In the genomic region with DNA sequence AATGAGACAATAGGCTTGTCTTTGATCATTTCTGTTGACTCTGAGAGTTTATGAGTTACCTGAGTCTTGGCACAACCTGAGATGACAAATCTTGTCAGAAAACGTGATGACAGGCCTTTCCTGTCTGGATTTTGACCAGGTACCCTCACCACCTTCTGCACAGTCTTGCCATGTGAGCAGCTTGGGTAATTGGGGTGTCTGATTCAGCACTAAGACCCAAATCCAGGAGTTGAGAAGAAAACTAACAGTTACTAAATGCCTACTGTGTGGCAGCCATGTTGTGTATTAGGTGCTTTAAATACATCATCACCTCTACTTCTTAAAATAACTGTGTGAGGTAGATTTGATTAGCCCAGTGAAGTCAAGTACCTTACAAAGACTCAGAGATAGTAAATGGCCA, we compare ENCODE assay signal across 20 cellular contexts. TPM values are rescaled to one million over a fixed set of nuclear protein-coding genes. Genes with fewer than 3 reads are reported as not detected.
DNase-seq lines count a peak whose midpoint lies in the region; TF ChIP-seq lines count a peak whose summit lies in the region.
"Had no signal": no experiment of that assay in that cellular context is flagged by ENCODE, and none has a peak within 500 bp of the region (broad histone marks: within the 10 kb centered on the region; RNA-seq: fewer than 3 reads in every experiment).

No MANE protein-coding gene starts in this region.

- no peak for TF ChIP-seq POLR2A in erythroblast (IDR thresholded peaks at IDR 0.05; ENCODE audit: low read length)
- TF ChIP-seq POLR2A in esophagus muscularis mucosa (IDR thresholded peaks at IDR 0.05; ENCODE audit: low read depth) = no peak

- H3K27ac ChIP-seq in ACC112 (ENCODE audit: low read depth, low read length) (no peak overlapping the region), brain microvascular endothelial cell (no peak overlapping the region), esophagus muscularis mucosa (replicated peaks in 1 of 4) (no peak overlapping the region)
- H3K27ac ChIP-seq: KMS-11, SJSA1 had no signal

- H3K4me1 ChIP-seq in ACC112 (ENCODE audit: control insufficient read depth, insufficient read depth, low read length, unreplicated experiment) (peaks cover 31% of the 10 kb centered on the region), esophagus muscularis mucosa (peaks cover 5 to 31% (median 20%) of the 10 kb centered on the region in 4 donors)
- H3K4me1 ChIP-seq: SJSA1 had no signal

- H2AFZ ChIP-seq in ACC112 (ENCODE audit: low read length, unreplicated experiment) = peak overlapping the region; percentile 17

- H3K9me3 ChIP-seq in esophagus muscularis mucosa = no peaks in the 10 kb centered on the region
- H3K9me3 ChIP-seq: SJSA1 had no signal

- in situ Hi-C loops in brain microvascular endothelial cell (cut with HindIII; ENCODE audit: low pct_ligation_motif_present, low sequenced_read_pairs) = no loop called here

- H3K27me3 ChIP-seq in ACC112 (ENCODE audit: insufficient read depth, low read length) (no peaks in the 10 kb centered on the region), brain microvascular endothelial cell (replicated peaks) (no peaks in the 10 kb centered on the region), kidney epithelial cell (ENCODE audit: control insufficient read depth, insufficient read depth, low read length) (no peaks in the 10 kb centered on the region), esophagus muscularis mucosa (peaks cover 0 to 4% (median 0%) of the 10 kb centered on the region in 4 donors)

- 67% methylated on average over 1 of the region's 1 CpG for WGBS in esophagus muscularis mucosa

- TF ChIP-seq EP300 in esophagus muscularis mucosa (IDR thresholded peaks at IDR 0.05) = no peak

- TF ChIP-seq CTCF in HFF-Myc (IDR thresholded peaks at IDR 0.05; ENCODE audit: low read depth, low read length, missing control alignments) (no peak), brain microvascular endothelial cell (IDR thresholded peaks at IDR 0.05; ENCODE audit: low read depth, low read length, missing control alignments) (no peak), kidney epithelial cell (IDR thresholded peaks at IDR 0.05; ENCODE audit: insufficient read depth, low read length, poor library complexity, severe bottlenecking) (no peak), esophagus muscularis mucosa (IDR thresholded peaks at IDR 0.05) (no peak)

- H3K79me2 ChIP-seq in ACC112 (ENCODE audit: control insufficient read depth, insufficient read depth, low read length, unreplicated experiment) = peaks cover 41% of the 10 kb centered on the region

- H3K36me3 ChIP-seq in ACC112 (ENCODE audit: insufficient read depth, low read length) = no peaks in the 10 kb centered on the region
- H3K36me3 ChIP-seq in brain microvascular endothelial cell (replicated peaks) = no peaks in the 10 kb centered on the region
- H3K36me3 ChIP-seq in kidney epithelial cell (ENCODE audit: control insufficient read depth, insufficient read depth, low read length) = no peaks in the 10 kb centered on the region
- no peaks in the 10 kb centered on the region for H3K36me3 ChIP-seq in esophagus muscularis mucosa
- H3K36me3 ChIP-seq: SJSA1 had no signal

- DNase-seq in HFF-Myc (ENCODE audit: extremely low read depth, low read depth) (no peak), brain microvascular endothelial cell (no peak), kidney epithelial cell (ENCODE audit: low read depth) (no peak), cerebellum (ENCODE audit: low spot score) (no peak), erythroblast (lab: John Stamatoyannopoulos, UW) (no peak), SHP77 treated with DMSO at 0.1 percent for 48 hours (lab: John Stamatoyannopoulos, UW) (no peak), esophagus muscularis mucosa (ENCODE audit: extremely low spot score) (no peak)
- DNase-seq: AML-193, DMS79, HCEC 1CT, NCI-H1436, NCI-H2029 treated with DMSO at 0.1 percent for 48 hours, NCI-H510A treated with DMSO at 0.1 percent for 48 hours, RPMI8226 had no signal

- peak overlapping the region; percentile 80 for H3K4me3 ChIP-seq in ACC112 (ENCODE audit: low read depth, low read length)
- H3K4me3 ChIP-seq in HFF-Myc (replicated peaks; ENCODE audit: low read depth, low read length) = peak overlapping the region; percentile 66
- peak overlapping the region; percentile 21 for H3K4me3 ChIP-seq in brain microvascular endothelial cell (ENCODE audit: low read depth, low read length)
- H3K4me3 ChIP-seq in kidney epithelial cell (ENCODE audit: low read depth, low read length) = peak overlapping the region; percentile 4
- no peak overlapping the region for H3K4me3 ChIP-seq in esophagus muscularis mucosa
- H3K4me3 ChIP-seq: GM12878, SJSA1 had no signal

- intact Hi-C loops in esophagus muscularis mucosa (cut with DNase I) = no loop called here

RNA-seq across cellular contexts. Expression of a gene that starts 2.7 kb away (rescaled TPM):
- total RNA-seq in kidney epithelial cell (4.3 and 7.5 TPM in 2 replicates), cerebellum (1.8 TPM), esophagus muscularis mucosa (1 to 10 TPM; 2.4 to 4.6 (median 3.7) TPM)
- total RNA-seq: G401, GM12878, SJSA1 had no signal

RNA-seq across cellular contexts. Expression of a gene that starts 59.4 kb away (rescaled TPM):
- total RNA-seq in kidney epithelial cell (5.2 and 7.5 TPM in 2 replicates), cerebellum (0.27 TPM), esophagus muscularis mucosa (not detected)
- total RNA-seq: A673, G401 had no signal

Comparison
In these comparisons a context has a peak if more than half of its experiments do, and no peak if none do; other contexts are left out.
1. H3K4me3 ChIP-seq: peak in ACC112 (single experiment), HFF-Myc (single experiment), brain microvascular endothelial cell (single experiment) and kidney epithelial cell (single experiment); none in esophagus muscularis mucosa (0 of 4).